Comparison of ENCODE assay signal across 8 cellular contexts in the genomic region with DNA sequence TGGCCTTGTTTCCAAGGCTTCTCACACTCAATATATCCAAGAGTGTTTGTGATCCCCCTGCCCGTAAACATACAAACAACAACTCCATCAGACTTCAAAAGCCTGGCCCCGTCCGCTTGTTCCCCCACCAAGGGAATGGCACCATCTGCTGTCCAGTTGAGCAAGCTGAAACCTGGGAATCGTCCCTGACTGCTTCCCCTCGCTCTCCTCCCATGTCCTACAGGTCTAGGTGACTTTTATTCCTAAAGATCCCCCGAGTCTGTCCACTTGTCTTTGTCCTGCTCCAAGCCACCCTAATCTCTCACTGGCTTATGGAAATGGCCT. TPM values are rescaled to one million over a fixed set of nuclear protein-coding genes. Genes with fewer than 3 reads are reported as not detected.
DNase-seq lines count a peak whose midpoint lies in the region; ATAC-seq and TF ChIP-seq lines count a peak whose summit lies in the region.

No MANE protein-coding gene starts in this region.

- intact Hi-C loops in activated CD4-positive, alpha-beta memory T cell treated with anti-CD3 and anti-CD28 coated beads for 36 hours (cut with micrococcal nuclease), result no loop called here

- H3K4me1 Mint-ChIP-seq in HFFc6 (ENCODE audit: low read depth) (peaks cover 57% of the 10 kb centered on the region), brain (peaks cover 28% of the 10 kb centered on the region)
- H3K4me1 Mint-ChIP-seq in activated CD4-positive, alpha-beta memory T cell treated with anti-CD3 and anti-CD28 coated beads for 36 hours (ENCODE audit: low read depth), result no peaks in the 10 kb centered on the region

- H3K9me3 Mint-ChIP-seq in HFFc6, result no peaks in the 10 kb centered on the region; the same call in 1 of the 2 replicates
- H3K9me3 Mint-ChIP-seq in brain, result peaks cover 3 to 9% (median 8%) of the 10 kb centered on the region in 5 experiments
- H3K9me3 Mint-ChIP-seq in activated CD4-positive, alpha-beta memory T cell treated with anti-CD3 and anti-CD28 coated beads for 36 hours, result peaks cover 9% of the 10 kb centered on the region

- H3K4me3 ChIP-seq in BJ (ENCODE audit: low read depth, low read length), result no peak overlapping the region

- CTCF ChIA-PET in BJ (lab: Yijun Ruan, JAX), result interaction anchor here (2.5 kb wide), 1 partner anchor 162 kb away, joined by 12 read pairs; no protein-coding TSS in a partner anchor
- CTCF ChIA-PET in activated CD4-positive, alpha-beta memory T cell treated with anti-CD3 and anti-CD28 coated beads for 36 hours (lab: Charles Lee), result no interaction called here

- H3K36me3 ChIP-seq in BJ (ENCODE audit: control insufficient read depth, insufficient read depth, low read length), result no peaks in the 10 kb centered on the region

- DNase-seq in BJ (ENCODE audit: low read depth) (no peak), HFFc6 (no peak), lung microvascular endothelial cell (ENCODE audit: low read depth in 2 of 2) (peak; percentile 34 to 84), NCI-H187 treated with DMSO at 0.1 percent for 48 hours (lab: John Stamatoyannopoulos, UW) (no peak)
- DNase-seq in activated CD4-positive, alpha-beta memory T cell treated with anti-CD3 and anti-CD28 coated beads for 36 hours, result no peak
- DNase-seq in activated CD4-positive, alpha-beta T cell treated with anti-CD3 and anti-CD28 coated beads, Interleukin-2, amount 50 U/mL, for 48 hours, result no peak

- peak; percentile 43 for TF ChIP-seq CTCF in BJ (IDR thresholded peaks at IDR 0.05; ENCODE audit: insufficient read depth, low read depth, low read length)
- peak; percentile 47; the same call in 1 of the 2 replicates for TF ChIP-seq CTCF in HFFc6 (IDR thresholded peaks at IDR 0.05)
- peak; percentile 79 to 95 for TF ChIP-seq CTCF in brain (conservative IDR thresholded peaks at IDR 0.05)

- peaks cover 8% of the 10 kb centered on the region; the same call in 1 of the 2 replicates for H3K27me3 Mint-ChIP-seq in HFFc6 (ENCODE audit: insufficient read depth)
- H3K27me3 Mint-ChIP-seq in brain, result peaks cover 4% of the 10 kb centered on the region
- peaks cover 8% of the 10 kb centered on the region for H3K27me3 Mint-ChIP-seq in activated CD4-positive, alpha-beta memory T cell treated with anti-CD3 and anti-CD28 coated beads for 36 hours

- no peaks in the 10 kb centered on the region; the same call in 1 of the 2 replicates for H3K27me3 ChIP-seq in BJ (ENCODE audit: control insufficient read depth, insufficient read depth, low read length)

- H3K4me3 Mint-ChIP-seq in HFFc6 (no peak overlapping the region), brain (no peak overlapping the region)
- no peak overlapping the region for H3K4me3 Mint-ChIP-seq in activated CD4-positive, alpha-beta memory T cell treated with anti-CD3 and anti-CD28 coated beads for 36 hours

- no peak for ATAC-seq in GM21360 (IDR thresholded peaks at IDR 0.05; ENCODE audit: unreplicated experiment)

- H3K36me3 Mint-ChIP-seq in HFFc6 (ENCODE audit: low read depth) (no peaks in the 10 kb centered on the region), brain (peaks cover 8% of the 10 kb centered on the region)
- no peaks in the 10 kb centered on the region for H3K36me3 Mint-ChIP-seq in activated CD4-positive, alpha-beta memory T cell treated with anti-CD3 and anti-CD28 coated beads for 36 hours

- H3K27ac Mint-ChIP-seq in HFFc6 (no peak overlapping the region), brain (peak overlapping the region in 3 of 5 experiments; percentile 58 to 75 (median 69))
- H3K27ac Mint-ChIP-seq in activated CD4-positive, alpha-beta memory T cell treated with anti-CD3 and anti-CD28 coated beads for 36 hours, result no peak overlapping the region

- POLR2A ChIA-PET in BJ (lab: Charles Lee), result interaction anchor here (0.6 kb wide), 1 partner anchor 1449 kb away, joined by 3 read pairs; no protein-coding TSS in a partner anchor
- POLR2A ChIA-PET in activated CD4-positive, alpha-beta memory T cell treated with anti-CD3 and anti-CD28 coated beads for 36 hours (lab: Charles Lee), result no interaction called here

RNA-seq across cellular contexts. Expression of a gene that starts 27.9 kb away (rescaled TPM):
- polyA plus RNA-seq in BJ (2011; rRNA removed) (5.1 and 5.8 TPM in 2 replicates), brain (ENCODE audit: insufficient read depth, low read depth, low replicate concordance) (17.9 TPM)
- 4.8 and 5.4 TPM in 2 replicates for polyA minus RNA-seq in BJ (2011; rRNA and poly(A)+ RNA removed)
- total RNA-seq in HFFc6 (2021; fragmentation: NEBNext Ultra II Directional; extraction: Animal tissue kit (Norgen Biotek cat#: 25700)), result 1 to 10 TPM; 1.2 to 7.0 (median 2.3) TPM
- 57.3 and 92.3 TPM in 2 replicates for total RNA-seq in lung microvascular endothelial cell
- 1 to 10 TPM; 5.0 to 7.7 TPM for total RNA-seq in activated CD4-positive, alpha-beta memory T cell treated with anti-CD3 and anti-CD28 coated beads for 36 hours

Comparison
In these comparisons a context has a peak if more than half of its experiments do, and no peak if none do; other contexts are left out.
1. DNase-seq: peak in lung microvascular endothelial cell (2 of 2); none in BJ (single experiment), HFFc6 (single experiment), activated CD4-positive, alpha-beta memory T cell treated with anti-CD3 and anti-CD28 coated beads for 36 hours (single experiment), NCI-H187 treated with DMSO at 0.1 percent for 48 hours (single experiment) and activated CD4-positive, alpha-beta T cell treated with anti-CD3 and anti-CD28 coated beads, Interleukin-2, amount 50 U/mL, for 48 hours (0 of 2).
2. H3K27ac Mint-ChIP-seq: peak in brain (3 of 5); none in HFFc6 (single experiment) and activated CD4-positive, alpha-beta memory T cell treated with anti-CD3 and anti-CD28 coated beads for 36 hours (single experiment).
3. Peak in every context shown above with its lines, with median percentiles within 50 percentile points of each other: CTCF ChIP-seq.